10 cellular contexts compared by ENCODE assay signal in the genomic region with DNA sequence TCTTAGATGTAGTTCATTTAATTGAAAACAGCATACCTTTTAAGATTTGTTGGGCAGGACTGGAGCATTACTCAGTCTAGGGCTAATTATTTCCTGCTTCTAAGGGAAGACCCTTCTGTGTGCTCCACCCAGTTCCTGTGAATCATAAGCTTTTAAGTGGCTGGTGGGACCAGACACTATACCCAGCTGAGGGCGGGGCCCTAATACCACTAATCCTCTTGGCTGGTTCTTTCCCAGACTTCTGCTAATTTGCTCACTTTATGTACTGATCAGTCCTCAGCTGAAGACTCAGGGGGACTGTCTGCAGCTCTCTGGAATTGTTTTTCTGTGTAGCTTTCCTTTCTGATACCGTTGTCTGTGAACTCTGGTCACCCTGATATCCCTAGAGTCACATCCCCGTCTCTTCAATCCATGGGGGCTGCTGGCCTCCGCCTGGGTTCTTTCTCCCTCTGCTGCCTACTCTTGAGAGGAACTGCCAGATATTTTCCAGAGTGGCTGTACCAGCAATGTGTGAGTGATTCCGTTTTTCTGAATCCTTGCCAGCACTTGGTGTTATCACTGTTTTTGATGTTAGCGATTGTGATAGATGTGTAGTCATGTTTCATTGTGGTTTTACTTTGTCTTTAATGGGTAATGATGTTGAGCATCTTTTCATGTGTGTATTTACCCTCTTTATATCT. TPM values are rescaled to one million over a fixed set of nuclear protein-coding genes. Genes with fewer than 3 reads are reported as not detected.
DNase-seq lines count a peak whose midpoint lies in the region; ATAC-seq, FAIRE-seq and TF ChIP-seq lines count a peak whose summit lies in the region.
"Had no signal": no experiment of that assay in that cellular context is flagged by ENCODE, and none has a peak within 500 bp of the region (broad histone marks: within the 10 kb centered on the region; RNA-seq: fewer than 3 reads in every experiment).

No MANE protein-coding gene starts in this region.

- SMC1A ChIA-PET in GM12878 (lab: Charles Lee; ENCODE audit: uncharacterized antibody, unreplicated experiment): interaction anchor here (1.0 kb wide), 1 partner anchor 92 kb away, joined by 4 read pairs; no protein-coding TSS in a partner anchor

- H4K20me1 ChIP-seq in GM12878 (ENCODE audit: control insufficient read depth, insufficient read depth): no peaks in the 10 kb centered on the region

- H3K9ac ChIP-seq in HUES64 (ENCODE audit: low read depth, low read length) (no peak overlapping the region), GM12878 (ENCODE audit: control insufficient read depth, insufficient read depth, low read length) (no peak overlapping the region)

- no peak overlapping the region for H2AFZ ChIP-seq in GM12878 (ENCODE audit: control insufficient read depth, low read depth, low read length)

- RAD21 ChIA-PET in GM12878 (lab: Charles Lee; ENCODE audit: unreplicated experiment): no interaction called here

- WGBS in HUES64: 88% methylated on average over 6 of the region's 6 CpGs
- 95% methylated on average over 6 of the region's 6 CpGs for WGBS in GM12878 (ENCODE audit: insufficient coverage, insufficient replicate concordance, low lambda C conversion rate, missing lambda C conversion rate)
- WGBS in prostate gland: 81% methylated on average over 6 of the region's 6 CpGs

- H3K9me3 ChIP-seq in HUES64 (ENCODE audit: insufficient read depth, low read depth, low read length): no peaks in the 10 kb centered on the region
- no peaks in the 10 kb centered on the region; the same call in 2 of the 3 replicates for H3K9me3 ChIP-seq in GM12878 (replicated peaks; ENCODE audit: control insufficient read depth, insufficient read depth, low read length)
- no peaks in the 10 kb centered on the region for H3K9me3 ChIP-seq in mucosa of descending colon
- no peaks in the 10 kb centered on the region for H3K9me3 ChIP-seq in prostate gland
- H3K9me3 ChIP-seq: thoracic aorta had no signal

- BruUV-seq in GM12878 (replicated peaks; lab: Mats Ljungman, UMichigan): no TSS peak

- TF ChIP-seq POLR2A in GM12878 (IDR thresholded peaks at IDR 0.05; ENCODE audit: low read depth, low read length) (no peak), prostate gland (IDR thresholded peaks at IDR 0.05) (no peak)

- CTCF ChIA-PET in GM12878 (lab: Yijun Ruan, JAX): no interaction called here

- H3K4me3 ChIP-seq in HUES64 (ENCODE audit: low read length) (peak overlapping the region; percentile 29; the same call in 1 of the 2 replicates), GM12878 (no peak overlapping the region), mucosa of descending colon (no peak overlapping the region), prostate gland (no peak overlapping the region)
- H3K4me3 ChIP-seq: thoracic aorta had no signal

- H3K27me3 ChIP-seq in HUES64 (ENCODE audit: insufficient read depth, low read length): no peaks in the 10 kb centered on the region
- no peaks in the 10 kb centered on the region for H3K27me3 ChIP-seq in GM12878 (replicated peaks in 1 of 2; ENCODE audit: control insufficient read depth in 2 of 2, insufficient read depth in 2 of 2, low read length in 1 of 2)
- H3K27me3 ChIP-seq in prostate gland (replicated peaks; ENCODE audit: insufficient read depth): no peaks in the 10 kb centered on the region

- peak; percentile 76 for DNase-seq in T-helper 22 cell (ENCODE audit: low read depth)
- DNase-seq in GM12878 (ENCODE audit: low read depth, low spot score): no peak
- no peak for DNase-seq in mucosa of descending colon
- no peak for DNase-seq in SKM-1 (lab: John Stamatoyannopoulos, UW; ENCODE audit: unreplicated experiment)
- no peak for DNase-seq in epidermal melanocyte (ENCODE audit: insufficient read length, low spot score)
- DNase-seq in prostate gland (ENCODE audit: low spot score): no peak

- TF ChIP-seq RAD21 in GM12878 (IDR thresholded peaks at IDR 0.05; ENCODE audit: insufficient read depth, low read depth, low read length): no peak

- H3K4me1 ChIP-seq in HUES64 (ENCODE audit: insufficient read depth, low read length) (no peaks in the 10 kb centered on the region), GM12878 (ENCODE audit: control insufficient read depth, insufficient read depth, low read length) (no peaks in the 10 kb centered on the region), mucosa of descending colon (ENCODE audit: low read depth) (no peaks in the 10 kb centered on the region), prostate gland (replicated peaks) (no peaks in the 10 kb centered on the region)

- H3K27ac ChIP-seq in HUES64 (ENCODE audit: low read depth, low read length) (peak overlapping the region; percentile 11; the same call in 1 of the 2 replicates), GM12878 (ENCODE audit: control insufficient read depth, insufficient read depth) (no peak overlapping the region), prostate gland (no peak overlapping the region)
- H3K27ac ChIP-seq: thoracic aorta had no signal

- no peak for FAIRE-seq in GM12878 (lab: Jason Lieb, UNC)
- FAIRE-seq: TTC549 had no signal

- no peak overlapping the region for H3K4me2 ChIP-seq in GM12878 (ENCODE audit: control insufficient read depth, insufficient read depth)

- no peak for TF ChIP-seq CTCF in GM12878 (IDR thresholded peaks at IDR 0.05 in 2 of 3, conservative IDR thresholded peaks at IDR 0.05 in 1 of 3; ENCODE audit: control insufficient read depth in 2 of 3, extremely low read depth in 1 of 3, insufficient read depth in 1 of 3, low read depth in 3 of 3, low read length in 3 of 3)
- no peak for TF ChIP-seq CTCF in mucosa of descending colon (IDR thresholded peaks at IDR 0.05)
- no peak for TF ChIP-seq CTCF in prostate gland (IDR thresholded peaks at IDR 0.05)

- in situ Hi-C loops in GM12878 (cut with MboI): no loop called here

- H3K79me2 ChIP-seq in GM12878 (ENCODE audit: control insufficient read depth, insufficient read depth, low read length): no peaks in the 10 kb centered on the region

- TF ChIP-seq EP300 in GM12878 (IDR thresholded peaks at IDR 0.05; ENCODE audit: borderline replicate concordance in 1 of 2, control insufficient read depth in 1 of 2, low read depth in 2 of 2, low read length in 2 of 2): no peak

- ATAC-seq in GM12878 (peak; percentile 69), mucosa of descending colon (peak; percentile 72), HG03045 (IDR thresholded peaks at IDR 0.05; ENCODE audit: unreplicated experiment) (no peak)

- H3K36me3 ChIP-seq in HUES64 (ENCODE audit: insufficient read depth, low read length): peaks cover 48% of the 10 kb centered on the region
- peaks cover 2 to 10% of the 10 kb centered on the region in 2 experiments for H3K36me3 ChIP-seq in GM12878 (ENCODE audit: control insufficient read depth in 2 of 2, insufficient read depth in 2 of 2, low read length in 1 of 2)
- peaks cover 2% of the 10 kb centered on the region for H3K36me3 ChIP-seq in mucosa of descending colon (ENCODE audit: low read depth)
- H3K36me3 ChIP-seq in prostate gland: no peaks in the 10 kb centered on the region

- intact Hi-C loops in GM12878 (cut with micrococcal nuclease; ENCODE audit: unreplicated experiment): no loop called here
- intact Hi-C loops in mucosa of descending colon (cut with DNase I, micrococcal nuclease): no loop called here
- intact Hi-C loops in prostate gland (cut with DNase I): no loop called here

- POLR2A ChIA-PET in GM12878 (lab: Charles Lee): interaction anchor here (0.7 kb wide), 1 partner anchor 337 kb away, joined by 3 read pairs; no protein-coding TSS in a partner anchor

RNA-seq across cellular contexts. Expression of a gene that starts 35.1 kb away (rescaled TPM):
- polyA plus RNA-seq in HUES64 (2013, experiment 1 of 2): 14.2 TPM
- polyA plus RNA-seq in HUES64 (2013, experiment 2 of 2): 13.1 TPM
- 116 TPM in 2 replicates for total RNA-seq in GM12878 (2013; cell fraction: nucleolus; rRNA removed)
- total RNA-seq in GM12878 (2014; rRNA removed): 18.9 and 21.1 TPM in 2 replicates
- 13.0 and 13.7 TPM in 2 replicates for total RNA-seq in GM12878 (2014; rRNA removed; fragmentation: Illumina TruSeq; extraction: Trizol)
- 13.6 and 13.9 TPM in 2 replicates for total RNA-seq in GM12878 (2021)
- polyA plus RNA-seq in GM12878 (2011; ENCODE audit: low read depth): 11.4 TPM
- 19.4 TPM in 2 replicates for polyA plus RNA-seq in GM12878 (2011; rRNA removed)
- polyA plus RNA-seq in GM12878 (2011; cell fraction: cytosol; rRNA removed): 16.8 and 18.3 TPM in 2 replicates
- 34.5 and 35.2 TPM in 2 replicates for polyA plus RNA-seq in GM12878 (2011; cell fraction: nucleus; rRNA removed)
- 11.9 and 14.2 TPM in 2 replicates for polyA plus RNA-seq in GM12878 (2012)
- 10.0 and 11.0 TPM in 2 replicates for polyA plus RNA-seq in GM12878 (2014; fragmentation: Illumina TruSeq; extraction: Trizol)
- 10 to 100 TPM; 11.2 to 15.8 TPM for polyA plus RNA-seq in GM12878 (2014; fragmentation: Nextera tagmentation; extraction: Ambion mirVana)
- 15.3 and 16.5 TPM in 2 replicates for polyA plus RNA-seq in GM12878 (2014; rRNA removed)
- polyA plus RNA-seq in GM12878 (2016; fragmentation: Nextera tagmentation; extraction: Ambion mirVana): 10 to 100 TPM; 17.0 to 19.0 TPM
- 35.3 and 45.0 TPM in 2 replicates for polyA minus RNA-seq in GM12878 (2011; rRNA and poly(A)+ RNA removed)
- 6.8 and 11.8 TPM in 2 replicates for polyA minus RNA-seq in GM12878 (2011; cell fraction: cytosol; rRNA and poly(A)+ RNA removed)
- polyA minus RNA-seq in GM12878 (2011; cell fraction: nucleus; rRNA and poly(A)+ RNA removed): 21.5 and 37.0 TPM in 2 replicates
- total RNA-seq in mucosa of descending colon: 10 to 100 TPM; 31.2 to 38.2 (median 33.2) TPM
- 10 to 100 TPM; 26.7 to 44.3 TPM for total RNA-seq in prostate gland

RNA-seq across cellular contexts. Expression of a gene that starts 35.9 kb away (rescaled TPM):
- polyA plus RNA-seq in HUES64 (2013, experiment 1 of 2): 413 TPM
- polyA plus RNA-seq in HUES64 (2013, experiment 2 of 2): 341 TPM
- 562 and 723 TPM in 2 replicates for total RNA-seq in GM12878 (2013; cell fraction: nucleolus; rRNA removed)
- total RNA-seq in GM12878 (2014; rRNA removed): 640 and 710 TPM in 2 replicates
- total RNA-seq in GM12878 (2014; rRNA removed; fragmentation: Illumina TruSeq; extraction: Trizol): 257 and 261 TPM in 2 replicates
- 532 and 545 TPM in 2 replicates for total RNA-seq in GM12878 (2021)
- polyA plus RNA-seq in GM12878 (2011; ENCODE audit: low read depth): 168 TPM
- polyA plus RNA-seq in GM12878 (2011; rRNA removed): 484 and 614 TPM in 2 replicates
- polyA plus RNA-seq in GM12878 (2011; cell fraction: cytosol; rRNA removed): 262 and 617 TPM in 2 replicates
- polyA plus RNA-seq in GM12878 (2011; cell fraction: nucleus; rRNA removed): 1,271 and 1,407 TPM in 2 replicates
- polyA plus RNA-seq in GM12878 (2012): 265 and 285 TPM in 2 replicates
- 414 and 418 TPM in 2 replicates for polyA plus RNA-seq in GM12878 (2014; fragmentation: Illumina TruSeq; extraction: Trizol)
- 100 to 1,000 TPM; 225 to 363 TPM for polyA plus RNA-seq in GM12878 (2014; fragmentation: Nextera tagmentation; extraction: Ambion mirVana)
- polyA plus RNA-seq in GM12878 (2014; rRNA removed): 795 and 1,321 TPM in 2 replicates
- 100 to 1,000 TPM; 392 to 407 TPM for polyA plus RNA-seq in GM12878 (2016; fragmentation: Nextera tagmentation; extraction: Ambion mirVana)
- polyA minus RNA-seq in GM12878 (2011; rRNA and poly(A)+ RNA removed): 114 and 147 TPM in 2 replicates
- polyA minus RNA-seq in GM12878 (2011; cell fraction: cytosol; rRNA and poly(A)+ RNA removed): 187 and 201 TPM in 2 replicates
- polyA minus RNA-seq in GM12878 (2011; cell fraction: nucleus; rRNA and poly(A)+ RNA removed): 579 and 952 TPM in 2 replicates
- total RNA-seq in mucosa of descending colon: 100 to 1,000 TPM; 130 to 166 (median 134) TPM
- total RNA-seq in prostate gland: 100 to 1,000 TPM; 217 to 316 TPM

RNA-seq across cellular contexts. Expression of a gene that starts 46.3 kb away (rescaled TPM):
- polyA plus RNA-seq in HUES64 (2013, experiment 1 of 2): 23.4 TPM
- 31.4 TPM for polyA plus RNA-seq in HUES64 (2013, experiment 2 of 2)
- 24.5 and 25.5 TPM in 2 replicates for total RNA-seq in GM12878 (2013; cell fraction: nucleolus; rRNA removed)
- 32.0 and 33.4 TPM in 2 replicates for total RNA-seq in GM12878 (2014; rRNA removed)
- total RNA-seq in GM12878 (2014; rRNA removed; fragmentation: Illumina TruSeq; extraction: Trizol): 23.2 and 26.7 TPM in 2 replicates
- 25.6 and 28.0 TPM in 2 replicates for total RNA-seq in GM12878 (2021)
- polyA plus RNA-seq in GM12878 (2011; ENCODE audit: low read depth): 43.8 TPM
- 52.0 and 64.0 TPM in 2 replicates for polyA plus RNA-seq in GM12878 (2011; rRNA removed)
- 31.3 and 35.8 TPM in 2 replicates for polyA plus RNA-seq in GM12878 (2011; cell fraction: cytosol; rRNA removed)
- 27.8 and 36.4 TPM in 2 replicates for polyA plus RNA-seq in GM12878 (2011; cell fraction: nucleus; rRNA removed)
- 36.6 and 41.5 TPM in 2 replicates for polyA plus RNA-seq in GM12878 (2012)
- 29.9 and 44.8 TPM in 2 replicates for polyA plus RNA-seq in GM12878 (2014; fragmentation: Illumina TruSeq; extraction: Trizol)
- polyA plus RNA-seq in GM12878 (2014; fragmentation: Nextera tagmentation; extraction: Ambion mirVana): 10 to 100 TPM; 27.3 to 29.4 TPM
- 35.0 and 42.7 TPM in 2 replicates for polyA plus RNA-seq in GM12878 (2014; rRNA removed)
- 10 to 100 TPM; 61.4 to 61.5 TPM for polyA plus RNA-seq in GM12878 (2016; fragmentation: Nextera tagmentation; extraction: Ambion mirVana)
- 17.4 and 21.7 TPM in 2 replicates for polyA minus RNA-seq in GM12878 (2011; rRNA and poly(A)+ RNA removed)
- polyA minus RNA-seq in GM12878 (2011; cell fraction: cytosol; rRNA and poly(A)+ RNA removed): 5.7 and 7.1 TPM in 2 replicates
- 10.8 and 11.2 TPM in 2 replicates for polyA minus RNA-seq in GM12878 (2011; cell fraction: nucleus; rRNA and poly(A)+ RNA removed)
- total RNA-seq in mucosa of descending colon: 10 to 100 TPM; 22.5 to 30.4 (median 28.7) TPM
- 10 to 100 TPM; 39.5 to 47.9 TPM for total RNA-seq in prostate gland

RNA-seq across cellular contexts. Expression of a gene that starts 46.6 kb away (rescaled TPM):
- 11.5 TPM for polyA plus RNA-seq in HUES64 (2013, experiment 1 of 2)
- 10.5 TPM for polyA plus RNA-seq in HUES64 (2013, experiment 2 of 2)
- 22.2 and 23.3 TPM in 2 replicates for total RNA-seq in GM12878 (2013; cell fraction: nucleolus; rRNA removed)
- total RNA-seq in GM12878 (2014; rRNA removed) (17.0 and 18.2 TPM in 2 replicates), GM12878 (2014; rRNA removed; fragmentation: Illumina TruSeq; extraction: Trizol) (16.7 and 19.2 TPM in 2 replicates), GM12878 (2021) (26.8 and 30.4 TPM in 2 replicates), mucosa of descending colon (10 to 100 TPM; 27.0 to 56.3 (median 30.3) TPM), prostate gland (10 to 100 TPM; 17.7 to 40.5 TPM)
- polyA plus RNA-seq in GM12878 (2011; ENCODE audit: low read depth): 18.4 TPM
- polyA plus RNA-seq in GM12878 (2011; rRNA removed) (12.5 and 22.5 TPM in 2 replicates), GM12878 (2014; fragmentation: Illumina TruSeq; extraction: Trizol) (19.1 and 21.8 TPM in 2 replicates), GM12878 (2014; fragmentation: Nextera tagmentation; extraction: Ambion mirVana) (1 to 10 TPM; 1.2 to 6.5 TPM), GM12878 (2014; rRNA removed) (24.2 and 27.6 TPM in 2 replicates), GM12878 (2016; fragmentation: Nextera tagmentation; extraction: Ambion mirVana) (10 to 100 TPM; 32.6 to 36.0 TPM)
- polyA plus RNA-seq in GM12878 (2011; cell fraction: cytosol; rRNA removed): 27.6 and 31.8 TPM in 2 replicates
- polyA plus RNA-seq in GM12878 (2011; cell fraction: nucleus; rRNA removed): 66.5 and 72.0 TPM in 2 replicates
- polyA plus RNA-seq in GM12878 (2012): 22.8 and 29.0 TPM in 2 replicates
- 9.0 and 10.2 TPM in 2 replicates for polyA minus RNA-seq in GM12878 (2011; rRNA and poly(A)+ RNA removed)
- polyA minus RNA-seq in GM12878 (2011; cell fraction: cytosol; rRNA and poly(A)+ RNA removed): 6.4 and 6.7 TPM in 2 replicates
- polyA minus RNA-seq in GM12878 (2011; cell fraction: nucleus; rRNA and poly(A)+ RNA removed): 10.4 and 16.3 TPM in 2 replicates
